ENCODE assay signal across 7 cellular contexts in genomic region chr12:120453977-120454376, GRCh38. TPM values are rescaled to one million over a fixed set of nuclear protein-coding genes. Genes with fewer than 3 reads are reported as not detected.
DNase-seq lines count a peak whose midpoint lies in the region; ATAC-seq and TF ChIP-seq lines count a peak whose summit lies in the region.

No MANE protein-coding gene starts in this region.

- no peaks in the 10 kb centered on the region for H3K9me3 ChIP-seq in DND-41 (ENCODE audit: insufficient read depth, low read length, severe bottlenecking)

- DNase-seq in DND-41 (peak; percentile 36), H7 (peak; percentile 74), SK-MEL-5 (ENCODE audit: low read depth, low spot score) (peak; percentile 67), fibroblast of pulmonary artery (ENCODE audit: low read depth) (peak; percentile 27), NCI-H1436 (lab: John Stamatoyannopoulos, UW) (no peak), pons (ENCODE audit: low spot score) (no peak)
- DNase-seq in stimulated activated naive CD4-positive, alpha-beta T cell treated with Interleukin-2 at 50 U/mL for 16 hours (lab: John Stamatoyannopoulos, UW): peak; percentile 1

- no peak overlapping the region for H3K4me2 ChIP-seq in DND-41 (ENCODE audit: insufficient read depth, low read length)

- TF ChIP-seq CTCF in DND-41 (IDR thresholded peaks at IDR 0.05; ENCODE audit: borderline replicate concordance, extremely low read depth, low read length, poor library complexity, severe bottlenecking): peak; percentile 78
- TF ChIP-seq CTCF in fibroblast of pulmonary artery (IDR thresholded peaks at IDR 0.05; ENCODE audit: low read length, missing control alignments): peak; percentile 74

- H3K36me3 ChIP-seq in DND-41 (ENCODE audit: insufficient read depth, low read length): peaks cover 73% of the 10 kb centered on the region
- H3K36me3 ChIP-seq in H7 (replicated peaks; ENCODE audit: control insufficient read depth, insufficient read depth, low read length): peaks cover 22% of the 10 kb centered on the region

- H3K27me3 ChIP-seq in DND-41 (ENCODE audit: insufficient read depth, low read length, poor library complexity): no peaks in the 10 kb centered on the region
- no peaks in the 10 kb centered on the region for H3K27me3 ChIP-seq in H7 (ENCODE audit: control insufficient read depth, insufficient read depth, low read length)

- peaks cover 35% of the 10 kb centered on the region for H3K79me2 ChIP-seq in DND-41 (ENCODE audit: insufficient read depth, low read length)

- in situ Hi-C loops in SK-MEL-5 (cut with HindIII; ENCODE audit: low pct_unique_long_range_greater_than_20kb, low sequenced_read_pairs): no loop called here

- H3K4me1 ChIP-seq in DND-41 (ENCODE audit: insufficient read depth, low read length): no peaks in the 10 kb centered on the region

- H3K27ac ChIP-seq in DND-41 (ENCODE audit: low read length): no peak overlapping the region

- ATAC-seq in DND-41 (ENCODE audit: insufficient read depth, low read depth): peak; percentile 84

- H4K20me1 ChIP-seq in DND-41 (ENCODE audit: insufficient read depth, low read length): peaks cover 24% of the 10 kb centered on the region

- H3K9ac ChIP-seq in DND-41 (ENCODE audit: low read depth, low read length): no peak overlapping the region

- H2AFZ ChIP-seq in DND-41 (ENCODE audit: low read depth, low read length): no peak overlapping the region

- H3K4me3 ChIP-seq in DND-41 (ENCODE audit: low read depth in 1 of 2, low read length in 2 of 2) (no peak overlapping the region), H7 (ENCODE audit: insufficient read depth, low read depth, low read length) (no peak overlapping the region), fibroblast of pulmonary artery (replicated peaks; ENCODE audit: low read depth, low read length) (no peak overlapping the region)

RNA-seq across cellular contexts. Expression of gene GATC, which starts 7.7 kb away (rescaled TPM):
- total RNA-seq in H7 (2014; rRNA removed; shearing (Covaris generic)): 19.8 and 23.4 TPM in 2 replicates
- total RNA-seq in SK-MEL-5 (2014; rRNA removed; shearing (Covaris generic)): 33.9 and 37.0 TPM in 2 replicates
- 19.4 and 22.7 TPM in 2 replicates for polyA plus RNA-seq in SK-MEL-5 (2015; cell fraction: cytosol; rRNA removed)
- 17.9 and 25.3 TPM in 2 replicates for polyA plus RNA-seq in SK-MEL-5 (2015; cell fraction: nucleus; rRNA removed)

RNA-seq across cellular contexts. Expression of gene TRIAP1, which starts 7.8 kb away (rescaled TPM):
- total RNA-seq in H7 (2014; rRNA removed; shearing (Covaris generic)): 35.2 and 37.2 TPM in 2 replicates
- total RNA-seq in SK-MEL-5 (2014; rRNA removed; shearing (Covaris generic)): 39.3 and 45.1 TPM in 2 replicates
- 33.8 and 35.3 TPM in 2 replicates for polyA plus RNA-seq in SK-MEL-5 (2015; cell fraction: cytosol; rRNA removed)
- polyA plus RNA-seq in SK-MEL-5 (2015; cell fraction: nucleus; rRNA removed): 13.4 and 21.1 TPM in 2 replicates

RNA-seq across cellular contexts. Expression of gene SRSF9, which starts 15.6 kb away (rescaled TPM):
- total RNA-seq in H7 (2014; rRNA removed; shearing (Covaris generic)): 203 and 212 TPM in 2 replicates
- 179 and 229 TPM in 2 replicates for total RNA-seq in SK-MEL-5 (2014; rRNA removed; shearing (Covaris generic))
- 222 and 240 TPM in 2 replicates for polyA plus RNA-seq in SK-MEL-5 (2015; cell fraction: cytosol; rRNA removed)
- polyA plus RNA-seq in SK-MEL-5 (2015; cell fraction: nucleus; rRNA removed): 320 and 361 TPM in 2 replicates

RNA-seq across cellular contexts. Expression of gene COX6A1, which starts 16.1 kb away (rescaled TPM):
- total RNA-seq in H7 (2014; rRNA removed; shearing (Covaris generic)): 488 and 604 TPM in 2 replicates
- 1,050 and 1,113 TPM in 2 replicates for total RNA-seq in SK-MEL-5 (2014; rRNA removed; shearing (Covaris generic))
- 619 and 1,199 TPM in 2 replicates for polyA plus RNA-seq in SK-MEL-5 (2015; cell fraction: cytosol; rRNA removed)
- 136 and 184 TPM in 2 replicates for polyA plus RNA-seq in SK-MEL-5 (2015; cell fraction: nucleus; rRNA removed)

RNA-seq across cellular contexts. Expression of gene DYNLL1, which starts 41.9 kb away (rescaled TPM):
- total RNA-seq in H7 (2014; rRNA removed; shearing (Covaris generic)): 215 and 313 TPM in 2 replicates
- 447 and 502 TPM in 2 replicates for total RNA-seq in SK-MEL-5 (2014; rRNA removed; shearing (Covaris generic))
- 287 and 366 TPM in 2 replicates for polyA plus RNA-seq in SK-MEL-5 (2015; cell fraction: cytosol; rRNA removed)
- polyA plus RNA-seq in SK-MEL-5 (2015; cell fraction: nucleus; rRNA removed): 120 and 144 TPM in 2 replicates

Comparison
In these comparisons a context has a peak if more than half of its experiments do, and no peak if none do; other contexts are left out.
1. DNase-seq: peak in DND-41 (single experiment), H7 (single experiment), SK-MEL-5 (single experiment), fibroblast of pulmonary artery (single experiment) and stimulated activated naive CD4-positive, alpha-beta T cell treated with Interleukin-2 at 50 U/mL for 16 hours (single experiment); none in NCI-H1436 (single experiment) and pons (single experiment).